Comparison of ENCODE assay signal across 18 cellular contexts in the genomic region with DNA sequence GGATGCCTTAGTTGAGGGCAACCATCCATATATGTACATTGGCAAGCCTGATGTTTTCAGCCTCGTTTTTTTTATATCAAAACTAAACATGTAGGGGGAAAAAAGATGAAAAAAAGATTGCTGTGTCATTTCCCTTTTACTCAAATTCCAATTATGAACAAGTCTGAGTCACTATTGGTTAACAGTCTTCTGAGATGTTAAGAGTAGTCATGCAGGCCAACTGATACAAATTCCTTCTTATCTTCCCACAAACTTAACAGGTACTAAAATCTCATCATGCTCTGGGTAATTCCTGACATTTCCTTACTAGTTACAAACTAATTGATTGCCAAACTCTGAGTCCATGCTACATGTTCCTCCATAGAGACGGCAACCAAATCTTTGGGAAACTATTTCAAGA.
DNase-seq lines count a peak whose midpoint lies in the region; ATAC-seq, FAIRE-seq and TF ChIP-seq lines count a peak whose summit lies in the region.
"Had no signal": no experiment of that assay in that cellular context is flagged by ENCODE, and none has a peak within 500 bp of the region (broad histone marks: within the 10 kb centered on the region; RNA-seq: fewer than 3 reads in every experiment).

No MANE protein-coding gene starts in this region.

- TF ChIP-seq POLR2A in A549 (IDR thresholded peaks at IDR 0.05; ENCODE audit: low read length), result no peak

- no peaks in the 10 kb centered on the region for H3K9me3 ChIP-seq in A549
- H3K9me3 ChIP-seq: ascending aorta, MG63 had no signal

- 8% methylated on average over 2 of the region's 2 CpGs for WGBS in A549 (ENCODE audit: missing lambda C conversion rate)

- H3K4me1 ChIP-seq in A549 (peaks cover 22% of the 10 kb centered on the region), foreskin keratinocyte (peaks cover 10% of the 10 kb centered on the region)
- H3K4me1 ChIP-seq: ascending aorta had no signal

- peak overlapping the region; percentile 61 for H3K4me2 ChIP-seq in A549

- H3K27me3 Mint-ChIP-seq in T-helper 2 cell treated with Interferon-gamma antibody and Interleukin-4, amounts not matched to agents 5 μg/mL and 100 μg/mL, for 36 hours (ENCODE audit: low read depth), result no peaks in the 10 kb centered on the region
- H3K27me3 Mint-ChIP-seq: T-helper 17 cell had no signal

- no peaks in the 10 kb centered on the region for H3K9me3 Mint-ChIP-seq in T-helper 2 cell treated with Interferon-gamma antibody and Interleukin-4, amounts not matched to agents 5 μg/mL and 100 μg/mL, for 36 hours
- H3K9me3 Mint-ChIP-seq in stimulated activated effector memory CD8-positive, alpha-beta T cell treated with anti-CD3 and anti-CD28 coated beads, Interleukin-12 subunit alpha, Interleukin-12 subunit beta, amount 100 ng/mL, for 72 hours, result no peaks in the 10 kb centered on the region
- H3K9me3 Mint-ChIP-seq: memory B cell had no signal

- H3K4me3 Mint-ChIP-seq in T-helper 2 cell treated with Interferon-gamma antibody and Interleukin-4, amounts not matched to agents 5 μg/mL and 100 μg/mL, for 36 hours, result no peak overlapping the region
- H3K4me3 Mint-ChIP-seq in stimulated activated effector memory CD8-positive, alpha-beta T cell treated with anti-CD3 and anti-CD28 coated beads, Interleukin-12 subunit alpha, Interleukin-12 subunit beta, amount 100 ng/mL, for 72 hours, result no peak overlapping the region
- H3K4me3 Mint-ChIP-seq: activated T-cell treated with anti-CD3 and anti-CD28 coated beads, Interleukin-2, amount 50 U/mL, for 72 hours; memory B cell; T-helper 17 cell had no signal

- POLR2A ChIA-PET in A549 (lab: Yijun Ruan, JAX), result no interaction called here

- H3K36me3 Mint-ChIP-seq in T-helper 2 cell treated with Interferon-gamma antibody and Interleukin-4, amounts not matched to agents 5 μg/mL and 100 μg/mL, for 36 hours (ENCODE audit: low read depth), result no peaks in the 10 kb centered on the region
- H3K36me3 Mint-ChIP-seq in stimulated activated effector memory CD8-positive, alpha-beta T cell treated with anti-CD3 and anti-CD28 coated beads, Interleukin-12 subunit alpha, Interleukin-12 subunit beta, amount 100 ng/mL, for 72 hours, result no peaks in the 10 kb centered on the region
- H3K36me3 Mint-ChIP-seq: memory B cell had no signal

- no peak for TF ChIP-seq RAD21 in A549 (conservative IDR thresholded peaks at IDR 0.05 in 1 of 2, IDR thresholded peaks at IDR 0.05 in 1 of 2)

- ATAC-seq in A549, result peak; percentile 80 to 82
- peak; percentile 58 for ATAC-seq in foreskin keratinocyte
- no peak for ATAC-seq in stimulated activated effector memory CD8-positive, alpha-beta T cell treated with anti-CD3 and anti-CD28 coated beads, Interleukin-12 subunit alpha, Interleukin-12 subunit beta, amount 100 ng/mL, for 72 hours
- ATAC-seq: T-helper 17 cell had no signal

- TF ChIP-seq CTCF in A549 (IDR thresholded peaks at IDR 0.05) (no peak), foreskin keratinocyte (conservative IDR thresholded peaks at IDR 0.05) (no peak)

- no peak overlapping the region for H3K27ac Mint-ChIP-seq in T-helper 2 cell treated with Interferon-gamma antibody and Interleukin-4, amounts not matched to agents 5 μg/mL and 100 μg/mL, for 36 hours
- H3K27ac Mint-ChIP-seq in stimulated activated effector memory CD8-positive, alpha-beta T cell treated with anti-CD3 and anti-CD28 coated beads, Interleukin-12 subunit alpha, Interleukin-12 subunit beta, amount 100 ng/mL, for 72 hours, result no peak overlapping the region
- H3K27ac Mint-ChIP-seq: activated T-cell treated with anti-CD3 and anti-CD28 coated beads, Interleukin-2, amount 50 U/mL, for 72 hours; memory B cell; T-helper 17 cell had no signal

- H3K27me3 ChIP-seq in foreskin keratinocyte, result no peaks in the 10 kb centered on the region
- H3K27me3 ChIP-seq: ascending aorta, MG63 had no signal

- CTCF ChIA-PET in A549 (lab: Yijun Ruan, JAX), result no interaction called here

- FAIRE-seq in A549 (lab: Jason Lieb, UNC), result peak; percentile 93
- FAIRE-seq: H1 had no signal

- no peak overlapping the region for H3K4me3 ChIP-seq in A549
- H3K4me3 ChIP-seq: ascending aorta, MG63 had no signal

- H3K27ac ChIP-seq in A549 (peak overlapping the region; percentile 78 to 81), foreskin keratinocyte (peak overlapping the region; percentile 39)
- H3K27ac ChIP-seq: ascending aorta had no signal

- TF ChIP-seq EP300 in A549 (IDR thresholded peaks at IDR 0.05), result no peak

- peak; percentile 7 to 68 for DNase-seq in A549 (ENCODE audit: low read depth in 1 of 2, low spot score in 1 of 2)
- DNase-seq in HS-27A (ENCODE audit: low read depth), result peak; percentile 47
- peak; percentile 12 for DNase-seq in amniotic stem cell (lab: John Stamatoyannopoulos, UW)
- peak; percentile 58 to 75 for DNase-seq in foreskin keratinocyte
- no peak for DNase-seq in inferior parietal cortex (ENCODE audit: extremely low spot score)
- DNase-seq in T-helper 2 cell treated with Interferon-gamma antibody and Interleukin-4, amounts not matched to agents 5 μg/mL and 100 μg/mL, for 36 hours (ENCODE audit: low spot score), result no peak
- no peak for DNase-seq in stimulated activated effector memory CD8-positive, alpha-beta T cell treated with anti-CD3 and anti-CD28 coated beads, Interleukin-12 subunit alpha, Interleukin-12 subunit beta, amount 100 ng/mL, for 72 hours (ENCODE audit: low spot score in 2 of 2)
- DNase-seq in NCI-H1436 treated with DMSO at 0.1 percent for 48 hours (lab: John Stamatoyannopoulos, UW), result no peak
- DNase-seq: ACHN; activated CD4-positive, alpha-beta T cell treated with anti-CD3 and anti-CD28 coated beads for 48 hours; activated T-cell treated with anti-CD3 and anti-CD28 coated beads, Interleukin-2, amount 50 U/mL, for 72 hours; MG63; NCI-H2171 treated with DMSO at 0.1 percent for 48 hours; stimulated activated CD8-positive, alpha-beta memory T cell treated with anti-CD3 and anti-CD28 coated beads, Interleukin-4, amount 100 ng/mL, for 48 hours; T-helper 17 cell had no signal

- no peaks in the 10 kb centered on the region for H3K4me1 Mint-ChIP-seq in T-helper 2 cell treated with Interferon-gamma antibody and Interleukin-4, amounts not matched to agents 5 μg/mL and 100 μg/mL, for 36 hours (ENCODE audit: low read depth)
- no peaks in the 10 kb centered on the region for H3K4me1 Mint-ChIP-seq in stimulated activated effector memory CD8-positive, alpha-beta T cell treated with anti-CD3 and anti-CD28 coated beads, Interleukin-12 subunit alpha, Interleukin-12 subunit beta, amount 100 ng/mL, for 72 hours
- H3K4me1 Mint-ChIP-seq: memory B cell, T-helper 17 cell had no signal

TF ChIP-seq in A549, 52 proteins besides CTCF, POLR2A, EP300 and RAD21:
- TF ChIP-seq MAFK (IDR thresholded peaks at IDR 0.05; ENCODE audit: partially characterized antibody) (peak; percentile 72), JUNB (IDR thresholded peaks at IDR 0.05) (peak; percentile 25; the same call in 1 of the 2 replicates), FOSL2 (IDR thresholded peaks at IDR 0.05) (0 out of 2 replicates have a peak, but pooled peaks have one; percentile 26), FOSL2 (CRISPR knock-in tag; IDR thresholded peaks at IDR 0.05) (peak; percentile 71), ZNF302 (CRISPR knock-in tag; IDR thresholded peaks at IDR 0.05) (no peak), GATA3 (IDR thresholded peaks at IDR 0.05; ENCODE audit: borderline replicate concordance) (peak; percentile 15; the same call in 1 of the 2 replicates)

Comparison
In these comparisons a context has a peak if more than half of its experiments do, and no peak if none do; other contexts are left out.
1. DNase-seq: peak in A549 (2 of 2), HS-27A (single experiment), amniotic stem cell (single experiment) and foreskin keratinocyte (2 of 2); none in inferior parietal cortex (single experiment), T-helper 2 cell treated with Interferon-gamma antibody and Interleukin-4, amounts not matched to agents 5 μg/mL and 100 μg/mL, for 36 hours (single experiment), stimulated activated effector memory CD8-positive, alpha-beta T cell treated with anti-CD3 and anti-CD28 coated beads, Interleukin-12 subunit alpha, Interleukin-12 subunit beta, amount 100 ng/mL, for 72 hours (0 of 2) and NCI-H1436 treated with DMSO at 0.1 percent for 48 hours (single experiment).